ENCODE assay signal across 16 cellular contexts in the genomic region with DNA sequence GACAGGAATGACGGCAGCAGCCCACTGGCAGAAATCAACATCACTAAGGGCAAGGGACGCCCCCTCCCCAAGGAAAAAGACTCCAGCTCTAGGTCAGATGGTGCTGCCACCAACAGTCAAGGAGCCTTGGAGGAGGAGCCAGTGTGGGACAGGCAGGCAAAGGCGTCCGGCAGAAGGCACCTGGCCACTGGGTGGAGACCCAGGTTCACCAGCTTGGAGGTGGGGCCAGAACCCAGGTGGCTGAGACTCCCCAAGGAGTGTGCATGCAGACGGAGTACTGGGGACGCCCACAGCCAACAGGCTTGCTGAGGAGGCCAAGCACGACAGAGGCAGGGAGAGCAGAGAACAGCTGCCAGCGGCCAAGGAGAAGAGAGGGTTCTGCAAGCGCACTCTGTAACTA. TPM values are rescaled to one million over a fixed set of nuclear protein-coding genes. Genes with fewer than 3 reads are reported as not detected.
DNase-seq lines count a peak whose midpoint lies in the region; ATAC-seq, FAIRE-seq and TF ChIP-seq lines count a peak whose summit lies in the region.
"Had no signal": no experiment of that assay in that cellular context is flagged by ENCODE, and none has a peak within 500 bp of the region (broad histone marks: within the 10 kb centered on the region; RNA-seq: fewer than 3 reads in every experiment).

No MANE protein-coding gene starts in this region.

- H3K23me2 ChIP-seq in H9 (ENCODE audit: insufficient read length, low read depth, low read length, poor library complexity, severe bottlenecking) = no peaks in the 10 kb centered on the region

- H3K4ac ChIP-seq in H9 (ENCODE audit: low read depth, low read length) = no peak overlapping the region

- intact Hi-C loops in K562 (cut with micrococcal nuclease) = no loop called here
- intact Hi-C loops in vagina (cut with DNase I) = no loop called here

- peak overlapping the region in 2 of 3 experiments; percentile 78 to 86; a peak in 4 of 7 replicates for H3K27ac Mint-ChIP-seq in H9
- peak overlapping the region; percentile 23 to 31 for H3K27ac Mint-ChIP-seq in natural killer cell treated with Interleukin-12 subunit alpha and Interleukin-12 subunit beta and Interleukin-15 and Interleukin-18, amount 100 ng/mL, for 72 hours
- H3K27ac Mint-ChIP-seq: activated CD4-positive, alpha-beta memory T cell treated with anti-CD3 and anti-CD28 coated beads, Interleukin-2, amount 10 ng/mL, durations not matched to agents 7 days and 5 days had no signal

- no peak overlapping the region for H4K5ac ChIP-seq in H9 (ENCODE audit: insufficient read length, low read depth, low read length)

- peaks cover 6 to 16% of the 10 kb centered on the region in 2 experiments for H3K4me1 Mint-ChIP-seq in H9
- H3K4me1 Mint-ChIP-seq in natural killer cell treated with Interleukin-12 subunit alpha and Interleukin-12 subunit beta and Interleukin-15 and Interleukin-18, amount 100 ng/mL, for 72 hours (ENCODE audit: low read depth in 2 of 2) = peaks cover under 1 to 13% of the 10 kb centered on the region in 2 donors

- H3K14ac ChIP-seq in H9 (ENCODE audit: insufficient read depth, low read length) = no peak overlapping the region

- peaks cover 0 to 9% of the 10 kb centered on the region in 2 experiments; a peak in 4 of 5 replicates for H3K9me3 Mint-ChIP-seq in H9
- H3K9me3 Mint-ChIP-seq in natural killer cell treated with Interleukin-12 subunit alpha and Interleukin-12 subunit beta and Interleukin-15 and Interleukin-18, amount 100 ng/mL, for 72 hours = no peaks in the 10 kb centered on the region
- H3K9me3 Mint-ChIP-seq: activated CD4-positive, alpha-beta memory T cell treated with anti-CD3 and anti-CD28 coated beads, Interleukin-2, amount 10 ng/mL, durations not matched to agents 7 days and 5 days; CD8-positive, alpha-beta memory T cell had no signal

- DNase-seq in H9 (peak; percentile 89), K562 (ENCODE audit: extremely low read depth in 1 of 4, low spot score in 3 of 4) (no peak), superior temporal gyrus (ENCODE audit: extremely low spot score) (no peak), vagina (ENCODE audit: extremely low spot score in 2 of 2) (no peak)
- no peak for DNase-seq in natural killer cell treated with Interleukin-12 subunit alpha and Interleukin-12 subunit beta and Interleukin-15 and Interleukin-18, amount 100 ng/mL, for 72 hours (ENCODE audit: low spot score)
- DNase-seq: activated CD4-positive, alpha-beta memory T cell treated with anti-CD3 and anti-CD28 coated beads, Interleukin-2, amount 10 ng/mL, durations not matched to agents 7 days and 5 days; activated gamma-delta T cell; CD8-positive, alpha-beta memory T cell; SIG-M5 had no signal

- H3K9ac ChIP-seq in BLaER1 treated with 17β-estradiol and CSF1 and Interleukin-3, amounts not matched to agents 10 nM and 100 nM = peak overlapping the region in 7 of 11 experiments; percentile 10 to 47 (median 25); a peak in 4 of 22 replicates
- no peak overlapping the region for H3K9ac ChIP-seq in H9 (ENCODE audit: extremely low read depth, insufficient read length, low read length)
- 0 out of 4 replicates have a peak overlapping the region, but pooled peaks of 1 of the 2 experiments have one; percentile 42 for H3K9ac ChIP-seq in K562 (ENCODE audit: insufficient read depth in 1 of 2, low read depth in 2 of 2, low read length in 2 of 2)

- H3K9me3 ChIP-seq in BLaER1 treated with 17β-estradiol and CSF1 and Interleukin-3, amounts not matched to agents 10 nM and 100 nM (replicated peaks in 1 of 11) = no peaks in the 10 kb centered on the region
- H3K9me3 ChIP-seq in H9 (ENCODE audit: control insufficient read depth, low read depth, low read length) = no peaks in the 10 kb centered on the region
- no peaks in the 10 kb centered on the region for H3K9me3 ChIP-seq in K562 (replicated peaks; ENCODE audit: control insufficient read depth, insufficient read depth, low read depth, low read length)
- no peaks in the 10 kb centered on the region for H3K9me3 ChIP-seq in vagina

- POLR2A ChIA-PET in K562 (lab: Yijun Ruan, JAX) = interaction anchor here (0.7 to 1.6 kb wide), 6 partner anchors 8 to 252 kb away, joined by 3 to 7 read pairs (median 4); a partner anchor contains a TSS

- TF ChIP-seq EP300 in K562 (IDR thresholded peaks at IDR 0.05; ENCODE audit: low read length) = no peak

- H3K23ac ChIP-seq in H9 (ENCODE audit: insufficient read length, low read depth, low read length) = no peak overlapping the region

- H3K79me2 ChIP-seq in H9 (ENCODE audit: insufficient read depth, low read length) (no peaks in the 10 kb centered on the region), K562 (ENCODE audit: control insufficient read depth, insufficient read depth, low read length) (no peaks in the 10 kb centered on the region)

- CTCF ChIA-PET in K562 (lab: Yijun Ruan, JAX; ENCODE audit: low intra/inter-chr PET ratio) = no interaction called here

- H3K36me3 ChIP-seq in BLaER1 treated with 17β-estradiol and CSF1 and Interleukin-3, amounts not matched to agents 10 nM and 100 nM = peaks cover 63 to 88% (median 74%) of the 10 kb centered on the region in 11 experiments
- H3K36me3 ChIP-seq in K562 (ENCODE audit: control insufficient read depth, insufficient read depth, low read length) (peaks cover 91% of the 10 kb centered on the region; the same call in 2 of the 3 replicates), vagina (peaks cover 0 to 66% of the 10 kb centered on the region in 2 donors)

- H3K9me1 ChIP-seq in K562 (ENCODE audit: control insufficient read depth, insufficient read depth, low read length) = no peaks in the 10 kb centered on the region

- no peak overlapping the region for H2BK120ac ChIP-seq in H9 (ENCODE audit: low read depth, low read length, poor library complexity, severe bottlenecking)

- H3K56ac ChIP-seq in H9 (ENCODE audit: insufficient read length, low read depth, low read length) = no peak overlapping the region

- H3T11ph ChIP-seq in H9 (ENCODE audit: low read length) = no peak overlapping the region

- peak overlapping the region in 1 of 2 experiments; percentile 6; a peak in 1 of 5 replicates for H3K4me3 Mint-ChIP-seq in H9
- H3K4me3 Mint-ChIP-seq in natural killer cell treated with Interleukin-12 subunit alpha and Interleukin-12 subunit beta and Interleukin-15 and Interleukin-18, amount 100 ng/mL, for 72 hours = no peak overlapping the region
- H3K4me3 Mint-ChIP-seq: activated CD4-positive, alpha-beta memory T cell treated with anti-CD3 and anti-CD28 coated beads, Interleukin-2, amount 10 ng/mL, durations not matched to agents 7 days and 5 days; CD8-positive, alpha-beta memory T cell had no signal

- no peak overlapping the region for H3K18ac ChIP-seq in H9 (ENCODE audit: insufficient read length, low read depth, low read length)

- peak overlapping the region; percentile 27 to 93 (median 71); a peak in 21 of 22 replicates for H3K4me2 ChIP-seq in BLaER1 treated with 17β-estradiol and CSF1 and Interleukin-3, amounts not matched to agents 10 nM and 100 nM
- H3K4me2 ChIP-seq in H9 (ENCODE audit: insufficient read depth, insufficient read length, low read length) (no peak overlapping the region), K562 (ENCODE audit: insufficient read depth, low read length) (no peak overlapping the region)

- H2BK12ac ChIP-seq in H9 (ENCODE audit: insufficient read length, low read depth, low read length) = no peak overlapping the region

- H3K27ac ChIP-seq in BLaER1 treated with 17β-estradiol and CSF1 and Interleukin-3, amounts not matched to agents 10 nM and 100 nM = peak overlapping the region in 7 of 11 experiments; percentile 17 to 62 (median 31); a peak in 9 of 22 replicates
- H3K27ac ChIP-seq in H9 (ENCODE audit: insufficient read length, low read depth, low read length) (no peak overlapping the region), K562 (ENCODE audit: extremely low read depth, low read depth, low read length) (no peak overlapping the region), vagina (no peak overlapping the region)
- H3K27ac ChIP-seq: HL-60 had no signal

- ATAC-seq in K562 (peak; percentile 4; the same call in 1 of the 3 replicates), GM18520 (IDR thresholded peaks at IDR 0.05; ENCODE audit: unreplicated experiment) (no peak), HG03469 (IDR thresholded peaks at IDR 0.05; ENCODE audit: unreplicated experiment) (no peak)
- no peak for ATAC-seq in natural killer cell treated with Interleukin-12 subunit alpha and Interleukin-12 subunit beta and Interleukin-15 and Interleukin-18, amount 100 ng/mL, for 72 hours

- no peak for FAIRE-seq in K562 (lab: Jason Lieb, UNC)
- FAIRE-seq: frontal cortex, H54, keratinocyte had no signal

- TF ChIP-seq POLR2A in K562 (conservative IDR thresholded peaks at IDR 0.05) (peak; percentile 57), vagina (IDR thresholded peaks at IDR 0.05) (no peak)

- no peak overlapping the region for H4K8ac ChIP-seq in H9 (replicated peaks; ENCODE audit: insufficient read length, low read depth, low read length)

- no peaks in the 10 kb centered on the region; the same call in 1 of the 2 replicates for H3K27me3 Mint-ChIP-seq in H9 (ENCODE audit: low read depth)
- H3K27me3 Mint-ChIP-seq in natural killer cell treated with Interleukin-12 subunit alpha and Interleukin-12 subunit beta and Interleukin-15 and Interleukin-18, amount 100 ng/mL, for 72 hours = no peaks in the 10 kb centered on the region
- H3K27me3 Mint-ChIP-seq: activated CD4-positive, alpha-beta memory T cell treated with anti-CD3 and anti-CD28 coated beads, Interleukin-2, amount 10 ng/mL, durations not matched to agents 7 days and 5 days; CD8-positive, alpha-beta memory T cell had no signal

- no peaks in the 10 kb centered on the region for H3K79me1 ChIP-seq in H9 (ENCODE audit: insufficient read depth, low read depth, low read length, poor library complexity, severe bottlenecking)

- TF ChIP-seq CTCF in H9 (conservative IDR thresholded peaks at IDR 0.05) (no peak), K562 (IDR thresholded peaks at IDR 0.05 in 2 of 3, conservative IDR thresholded peaks at IDR 0.05 in 1 of 3; ENCODE audit: insufficient read depth in 2 of 3, low read depth in 1 of 3, low read length in 3 of 3) (no peak), vagina (IDR thresholded peaks at IDR 0.05) (no peak)

- BruUV-seq in K562 (replicated peaks; lab: Mats Ljungman, UMichigan) = no TSS peak

- no peak overlapping the region for H2AFZ ChIP-seq in H9 (ENCODE audit: low read length)
- no peak overlapping the region for H2AFZ ChIP-seq in K562 (ENCODE audit: low read depth, low read length)

- peaks cover 32 to 74% (median 70%) of the 10 kb centered on the region in 3 experiments for H3K36me3 Mint-ChIP-seq in H9 (ENCODE audit: insufficient read depth in 1 of 3, low read depth in 3 of 3)
- peaks cover 5% of the 10 kb centered on the region for H3K36me3 Mint-ChIP-seq in natural killer cell treated with Interleukin-12 subunit alpha and Interleukin-12 subunit beta and Interleukin-15 and Interleukin-18, amount 100 ng/mL, for 72 hours

- TF ChIP-seq RAD21 in K562 (CRISPR knock-in tag; conservative IDR thresholded peaks at IDR 0.05 in 1 of 2, IDR thresholded peaks at IDR 0.05 in 1 of 2) = no peak

- in situ Hi-C loops in K562 (cut with MboI) = no loop called here

- no peak overlapping the region for H2BK5ac ChIP-seq in H9 (ENCODE audit: insufficient read length, low read length)

- no CpG with 5 or more reads among the region's 9 CpGs for WGBS in H9 (ENCODE audit: extremely low coverage, insufficient read length, low lambda C conversion rate)
- 84% methylated on average over 9 of the region's 9 CpGs for WGBS in K562 (ENCODE audit: insufficient coverage, low coverage, missing lambda C conversion rate)

- no peak overlapping the region for H4K91ac ChIP-seq in H9 (ENCODE audit: insufficient read length, low read depth, low read length)

- no peak overlapping the region for H2AK5ac ChIP-seq in H9 (ENCODE audit: insufficient read length, low read length)

- H4K20me1 ChIP-seq in BLaER1 treated with 17β-estradiol and CSF1 and Interleukin-3, amounts not matched to agents 10 nM and 100 nM = peaks cover 37 to 84% (median 67%) of the 10 kb centered on the region in 11 experiments; a peak in 21 of 22 replicates
- H4K20me1 ChIP-seq in H9 (ENCODE audit: control insufficient read depth, insufficient read depth, insufficient read length) (peaks cover 2% of the 10 kb centered on the region), K562 (replicated peaks; ENCODE audit: control insufficient read depth, insufficient read depth, low read length) (peaks cover 13% of the 10 kb centered on the region; the same call in 1 of the 2 replicates)

- H3K27me3 ChIP-seq in BLaER1 treated with 17β-estradiol and CSF1 and Interleukin-3, amounts not matched to agents 10 nM and 100 nM = no peaks in the 10 kb centered on the region
- H3K27me3 ChIP-seq in H9 (ENCODE audit: insufficient read depth, low read length) = no peaks in the 10 kb centered on the region
- H3K27me3 ChIP-seq in K562 (ENCODE audit: control insufficient read depth in 2 of 2, insufficient read depth in 2 of 2, low read length in 2 of 2) = no peaks in the 10 kb centered on the region
- H3K27me3 ChIP-seq in vagina = no peaks in the 10 kb centered on the region

- H3K4me3 ChIP-seq in BLaER1 treated with 17β-estradiol and CSF1 and Interleukin-3, amounts not matched to agents 10 nM and 100 nM = no peak overlapping the region; a peak in 1 of 20 replicates
- H3K4me3 ChIP-seq in K562 = no peak overlapping the region
- H3K4me3 ChIP-seq in vagina = no peak overlapping the region

- no peak overlapping the region for H2BK20ac ChIP-seq in H9 (ENCODE audit: low read depth, low read length, poor library complexity, severe bottlenecking)

- no peak overlapping the region for H2BK15ac ChIP-seq in H9 (ENCODE audit: low read depth, low read length)

- H3K4me1 ChIP-seq in BLaER1 treated with 17β-estradiol and CSF1 and Interleukin-3, amounts not matched to agents 10 nM and 100 nM = peaks cover 17 to 59% (median 53%) of the 10 kb centered on the region in 10 experiments
- no peaks in the 10 kb centered on the region for H3K4me1 ChIP-seq in H9 (ENCODE audit: insufficient read depth, low read length)
- peaks cover 0 to 46% of the 10 kb centered on the region in 2 experiments; a peak in 1 of 5 replicates for H3K4me1 ChIP-seq in K562 (replicated peaks in 1 of 2; ENCODE audit: control insufficient read depth in 2 of 2, insufficient read depth in 2 of 2, low read length in 2 of 2)
- peaks cover 3% of the 10 kb centered on the region for H3K4me1 ChIP-seq in vagina

RNA-seq across cellular contexts. Expression of a gene that starts 35.2 kb away (rescaled TPM):
- total RNA-seq in H9 (2021) (38.0 and 42.2 TPM in 2 replicates), K562 (2014; rRNA removed) (7.2 and 10.1 TPM in 2 replicates), K562 (2014; rRNA removed; fragmentation: Illumina TruSeq; extraction: Trizol) (5.2 and 6.3 TPM in 2 replicates), K562 (2015; rRNA removed; fragmentation: Illumina TruSeq; extraction: Trizol) (7.3 and 8.7 TPM in 2 replicates), K562 (2021) (51.4 and 58.7 TPM in 2 replicates), vagina (30.2 TPM)
- total RNA-seq in K562 (2011; cell fraction: chromatin; rRNA removed; ENCODE audit: low replicate concordance) = 45.6 and 123 TPM in 2 replicates
- 60.9 and 70.8 TPM in 2 replicates for total RNA-seq in K562 (2011; cell fraction: nucleolus; rRNA removed)
- total RNA-seq in K562 (2011; cell fraction: nucleoplasm; rRNA removed) = 45.3 and 53.0 TPM in 2 replicates
- polyA plus RNA-seq in K562 (2011; rRNA removed) (1.7 and 4.6 TPM in 2 replicates), K562 (2014; fragmentation: Illumina TruSeq; extraction: Trizol) (14.1 and 24.0 TPM in 2 replicates), K562 (2014; fragmentation: Nextera tagmentation; extraction: Ambion mirVana) (under 1 TPM; 0.41 to 0.93 TPM), K562 (2014; rRNA removed) (11.4 and 20.2 TPM in 2 replicates)
- polyA plus RNA-seq in K562 (2011; cell fraction: cytosol; rRNA removed) = 1.2 and 1.9 TPM in 2 replicates
- polyA plus RNA-seq in K562 (2011; cell fraction: nucleus; rRNA removed) = 25.3 and 29.3 TPM in 2 replicates
- 29.0 and 50.5 TPM in 2 replicates for polyA plus RNA-seq in K562 (2012)
- 5.0 and 9.1 TPM in 2 replicates for polyA minus RNA-seq in K562 (2011; rRNA and poly(A)+ RNA removed)
- 16.0 and 22.8 TPM in 2 replicates for polyA minus RNA-seq in K562 (2011; cell fraction: cytosol; rRNA and poly(A)+ RNA removed)
- 21.3 and 29.9 TPM in 2 replicates for polyA minus RNA-seq in K562 (2011; cell fraction: nucleus; rRNA and poly(A)+ RNA removed)
- 10 to 100 TPM; 30.5 to 45.3 TPM for total RNA-seq in natural killer cell treated with Interleukin-12 subunit alpha and Interleukin-12 subunit beta and Interleukin-15 and Interleukin-18, amount 100 ng/mL, for 72 hours

RNA-seq across cellular contexts. Expression of a gene that starts 59.7 kb away (rescaled TPM):
- 101 and 104 TPM in 2 replicates for total RNA-seq in H9 (2021)
- 248 and 515 TPM in 2 replicates for total RNA-seq in K562 (2011; cell fraction: chromatin; rRNA removed; ENCODE audit: low replicate concordance)
- 301 and 313 TPM in 2 replicates for total RNA-seq in K562 (2011; cell fraction: nucleolus; rRNA removed)
- 253 and 254 TPM in 2 replicates for total RNA-seq in K562 (2011; cell fraction: nucleoplasm; rRNA removed)
- 60.7 and 87.6 TPM in 2 replicates for total RNA-seq in K562 (2014; rRNA removed)
- 29.7 and 37.8 TPM in 2 replicates for total RNA-seq in K562 (2014; rRNA removed; fragmentation: Illumina TruSeq; extraction: Trizol)
- 34.6 and 36.5 TPM in 2 replicates for total RNA-seq in K562 (2015; rRNA removed; fragmentation: Illumina TruSeq; extraction: Trizol)
- total RNA-seq in K562 (2021) = 97.1 and 104 TPM in 2 replicates
- 31.3 and 55.8 TPM in 2 replicates for polyA plus RNA-seq in K562 (2011; rRNA removed)
- 39.6 and 62.6 TPM in 2 replicates for polyA plus RNA-seq in K562 (2011; cell fraction: cytosol; rRNA removed)
- polyA plus RNA-seq in K562 (2011; cell fraction: nucleus; rRNA removed) = 124 and 159 TPM in 2 replicates
- 68.9 and 85.0 TPM in 2 replicates for polyA plus RNA-seq in K562 (2012)
- polyA plus RNA-seq in K562 (2014; fragmentation: Illumina TruSeq; extraction: Trizol) = 48.2 and 61.1 TPM in 2 replicates
- 1 to 10 TPM; 2.6 to 3.2 TPM for polyA plus RNA-seq in K562 (2014; fragmentation: Nextera tagmentation; extraction: Ambion mirVana)
- 43.7 and 47.9 TPM in 2 replicates for polyA plus RNA-seq in K562 (2014; rRNA removed)
- polyA minus RNA-seq in K562 (2011; rRNA and poly(A)+ RNA removed) = 74.0 and 80.8 TPM in 2 replicates
- polyA minus RNA-seq in K562 (2011; cell fraction: cytosol; rRNA and poly(A)+ RNA removed) = 83.2 and 91.7 TPM in 2 replicates
- polyA minus RNA-seq in K562 (2011; cell fraction: nucleus; rRNA and poly(A)+ RNA removed) = 53.2 and 90.0 TPM in 2 replicates
- total RNA-seq in natural killer cell treated with Interleukin-12 subunit alpha and Interleukin-12 subunit beta and Interleukin-15 and Interleukin-18, amount 100 ng/mL, for 72 hours = 100 to 1,000 TPM in 1 of 2 donors, 10 to 100 TPM in 1; 51.1 to 111 TPM
- total RNA-seq in vagina = 84.7 TPM

Comparison
In these comparisons a context has a peak if more than half of its experiments do, and no peak if none do; other contexts are left out.
1. H3K27ac ChIP-seq: peak in BLaER1 treated with 17β-estradiol and CSF1 and Interleukin-3, amounts not matched to agents 10 nM and 100 nM (7 of 11); none in H9 (single experiment), K562 (single experiment) and vagina (single experiment).
2. H3K4me2 ChIP-seq: peak in BLaER1 treated with 17β-estradiol and CSF1 and Interleukin-3, amounts not matched to agents 10 nM and 100 nM (11 of 11); none in H9 (single experiment) and K562 (single experiment).